In the genomic region with DNA sequence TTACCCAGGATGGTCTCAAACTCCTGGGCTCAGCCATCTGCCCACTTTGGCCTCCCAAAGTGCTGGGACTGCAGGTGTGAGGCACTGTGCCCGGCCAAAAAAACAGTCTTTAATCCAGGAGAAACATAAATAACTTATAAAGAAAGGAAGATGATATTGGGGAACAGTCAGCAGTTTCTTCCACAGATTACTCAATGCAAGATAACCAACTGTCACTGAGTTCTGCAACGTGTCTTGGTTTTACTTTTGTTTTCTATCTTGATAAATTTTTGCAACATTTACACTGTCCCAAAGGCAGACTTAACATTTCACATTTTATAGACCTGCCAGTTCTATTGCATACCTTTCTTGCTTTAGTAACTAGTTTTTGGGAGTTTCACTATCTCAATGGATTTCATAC, we compare ENCODE assay signal across 9 cellular contexts.
DNase-seq lines count a peak whose midpoint lies in the region; ATAC-seq and TF ChIP-seq lines count a peak whose summit lies in the region.
"Had no signal": no experiment of that assay in that cellular context is flagged by ENCODE, and none has a peak within 500 bp of the region (broad histone marks: within the 10 kb centered on the region; RNA-seq: fewer than 3 reads in every experiment).

No MANE protein-coding gene starts in this region.

- no peaks in the 10 kb centered on the region for H3K27me3 ChIP-seq in OCI-LY3 (ENCODE audit: low read depth, low read length)
- H3K27me3 ChIP-seq in neutrophil, result no peaks in the 10 kb centered on the region
- H3K27me3 ChIP-seq: pancreas had no signal

- H2AFZ ChIP-seq in OCI-LY3 (ENCODE audit: low read depth, low read length), result no peak overlapping the region

- H3K27ac ChIP-seq in OCI-LY3 (ENCODE audit: low read length), result peak overlapping the region; percentile 59
- H3K27ac ChIP-seq in neutrophil, result peak overlapping the region; percentile 87
- H3K27ac ChIP-seq: pancreas had no signal

- TF ChIP-seq CTCF in OCI-LY3 (IDR thresholded peaks at IDR 0.05; ENCODE audit: low read depth, low read length) (no peak), neutrophil (IDR thresholded peaks at IDR 0.05) (no peak)

- H3K9ac ChIP-seq in OCI-LY3 (ENCODE audit: low read length), result peak overlapping the region; percentile 50

- intact Hi-C loops in posterior vena cava (cut with DNase I), result no loop called here

- DNase-seq in NCI-H748 (lab: John Stamatoyannopoulos, UW; ENCODE audit: unreplicated experiment), result no peak
- DNase-seq in posterior vena cava (ENCODE audit: low spot score), result no peak
- DNase-seq in AG20443 (ENCODE audit: low spot score), result no peak
- DNase-seq in stimulated activated CD8-positive, alpha-beta memory T cell treated with anti-CD3 and anti-CD28 coated beads, Interleukin-4, amount 100 ng/mL, for 48 hours, result no peak
- DNase-seq: pancreas had no signal

- peak overlapping the region; percentile 96 for H3K4me2 ChIP-seq in OCI-LY3 (ENCODE audit: low read length)

- H3K36me3 ChIP-seq in OCI-LY3 (replicated peaks; ENCODE audit: low read depth, low read length) (peaks cover 3% of the 10 kb centered on the region), neutrophil (no peaks in the 10 kb centered on the region)
- H3K36me3 ChIP-seq: pancreas had no signal

- H3K9me3 ChIP-seq in OCI-LY3 (ENCODE audit: insufficient read depth, low read length) (no peaks in the 10 kb centered on the region), neutrophil (no peaks in the 10 kb centered on the region)
- H3K9me3 ChIP-seq: pancreas had no signal

- no peaks in the 10 kb centered on the region for H4K20me1 ChIP-seq in OCI-LY3 (ENCODE audit: insufficient read depth, low read length)

- H3K79me2 ChIP-seq in OCI-LY3 (ENCODE audit: low read length), result peaks cover 22% of the 10 kb centered on the region

- H3K4me3 ChIP-seq in OCI-LY3 (ENCODE audit: low read length) (peak overlapping the region; percentile 70), neutrophil (ENCODE audit: low read depth in 1 of 2, low read length in 1 of 2) (peak overlapping the region; percentile 37 to 46)
- H3K4me3 ChIP-seq: pancreas had no signal

- peak; percentile 59 for ATAC-seq in GM18873 (IDR thresholded peaks at IDR 0.05; ENCODE audit: low FRiP score, unreplicated experiment)
- ATAC-seq in HG02840 (IDR thresholded peaks at IDR 0.05; ENCODE audit: low FRiP score, unreplicated experiment), result peak; percentile 49

- H3K4me1 ChIP-seq in OCI-LY3 (ENCODE audit: low read length), result peaks cover 41% of the 10 kb centered on the region
- H3K4me1 ChIP-seq in neutrophil (ENCODE audit: control insufficient read depth in 1 of 2, insufficient read depth in 1 of 2, low read depth in 1 of 2, low read length in 1 of 2), result peaks cover 53 to 83% of the 10 kb centered on the region in 2 experiments
- H3K4me1 ChIP-seq: pancreas had no signal
